Comparison of ENCODE assay signal across 29 cellular contexts in the genomic region with DNA sequence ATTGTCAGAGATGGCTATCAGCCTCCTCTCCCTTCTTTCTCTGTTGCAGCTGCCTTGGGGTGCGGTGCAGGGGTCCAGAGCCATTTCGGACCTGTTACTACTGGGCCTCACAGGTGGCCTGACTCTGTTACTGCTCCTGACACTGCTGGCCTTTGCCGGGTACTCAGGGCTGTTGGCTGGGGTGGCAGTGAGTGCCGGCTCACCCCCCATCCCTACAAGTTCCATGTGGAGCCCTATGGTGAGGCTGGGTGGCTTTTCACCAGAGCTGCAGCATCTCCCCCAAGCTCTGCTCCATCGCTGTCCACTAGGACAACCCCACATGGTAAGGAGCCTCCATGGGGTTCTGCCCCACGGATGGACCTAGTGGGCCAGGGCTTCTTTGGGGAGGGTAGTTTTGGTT. TPM values are rescaled to one million over a fixed set of nuclear protein-coding genes. Genes with fewer than 3 reads are reported as not detected.
"Had no signal": no experiment of that assay in that cellular context is flagged by ENCODE, and none has a peak within 500 bp of the region (broad histone marks: within the 10 kb centered on the region; RNA-seq: fewer than 3 reads in every experiment).

No MANE protein-coding gene starts in this region.

- DNase-seq: activated B cell treated with CpG ODN at 0.5 μM for 24 hours; activated CD4-positive, alpha-beta memory T cell treated with anti-CD3 and anti-CD28 coated beads for 36 hours; activated CD4-positive, alpha-beta T cell treated with anti-CD3 and anti-CD28 coated beads for 48 hours; activated CD8-positive, alpha-beta memory T cell treated with anti-CD3 and anti-CD28 coated beads, Interleukin-2, amount 50 U/mL, for 48 hours; activated gamma-delta T cell; activated naive CD4-positive, alpha-beta T cell; activated naive CD4-positive, alpha-beta T cell treated with anti-CD3 and anti-CD28 coated beads, Interleukin-2, amount 10 ng/mL, durations not matched to agents 7 days and 5 days; activated naive CD8-positive, alpha-beta T cell treated with anti-CD3 and anti-CD28 coated beads, Interleukin-2, amount 10 ng/mL, durations not matched to agents 7 days and 5 days; activated T-cell treated with anti-CD3 and anti-CD28 coated beads for 4 hours; activated T-cell treated with anti-CD3 and anti-CD28 coated beads, Interleukin-2, amount 50 U/mL, for 24 hours; activated T-cell treated with anti-CD3 and anti-CD28 coated beads, Interleukin-2, amount 50 U/mL, for 72 hours; effector CD8-positive, alpha-beta T cell; esophagus squamous epithelium; foreskin melanocyte; T-helper 1 cell; T-helper 17 cell; T1000; WERI-Rb-1 had no signal

- ATAC-seq: activated CD4-positive, CD25-positive, alpha-beta regulatory T cell treated with anti-CD3 and anti-CD28 coated beads, Interleukin-2, amount 50 U/mL, for 24 hours; activated naive CD4-positive, alpha-beta T cell treated with anti-CD3 and anti-CD28 coated beads, Interleukin-2, amount 50 U/mL, for 72 hours; activated T-cell treated with anti-CD3 and anti-CD28 coated beads, Interleukin-2, amount 50 U/mL, for 72 hours; gastroesophageal sphincter; T-helper 17 cell had no signal

- H3K4me1 ChIP-seq: breast epithelium had no signal

- H3K9me3 ChIP-seq: breast epithelium, gastroesophageal sphincter had no signal

- H3K27ac ChIP-seq: cardiac muscle cell, epithelial cell of prostate, esophagus squamous epithelium, WERI-Rb-1 had no signal

- H3K4me3 Mint-ChIP-seq: activated B cell treated with CpG ODN at 0.5 μM for 24 hours; activated CD4-positive, alpha-beta memory T cell treated with anti-CD3 and anti-CD28 coated beads for 36 hours; activated naive CD4-positive, alpha-beta T cell treated with anti-CD3 and anti-CD28 coated beads, Interleukin-2, amount 10 ng/mL, durations not matched to agents 7 days and 5 days; activated naive CD8-positive, alpha-beta T cell treated with anti-CD3 and anti-CD28 coated beads, Interleukin-2, amount 10 ng/mL, durations not matched to agents 7 days and 5 days; activated T-cell treated with anti-CD3 and anti-CD28 coated beads, Interleukin-2, amount 50 U/mL, for 24 hours; activated T-cell treated with anti-CD3 and anti-CD28 coated beads, Interleukin-2, amount 50 U/mL, for 72 hours; brain; T-helper 17 cell; T-helper 2 cell treated with Interferon-gamma antibody and Interleukin-4, amounts not matched to agents 5 μg/mL and 100 μg/mL, for 36 hours had no signal

- H3K36me3 ChIP-seq: ascending aorta, breast epithelium, cardiac muscle cell, esophagus squamous epithelium, gastroesophageal sphincter, WERI-Rb-1 had no signal

- H3K36me3 Mint-ChIP-seq: activated naive CD4-positive, alpha-beta T cell treated with anti-CD3 and anti-CD28 coated beads, Interleukin-2, amount 10 ng/mL, durations not matched to agents 7 days and 5 days; activated naive CD8-positive, alpha-beta T cell treated with anti-CD3 and anti-CD28 coated beads, Interleukin-2, amount 10 ng/mL, durations not matched to agents 7 days and 5 days; brain had no signal

- H3K4me1 Mint-ChIP-seq: activated B cell treated with CpG ODN at 0.5 μM for 24 hours; activated naive CD4-positive, alpha-beta T cell treated with anti-CD3 and anti-CD28 coated beads, Interleukin-2, amount 10 ng/mL, durations not matched to agents 7 days and 5 days; activated naive CD8-positive, alpha-beta T cell treated with anti-CD3 and anti-CD28 coated beads, Interleukin-2, amount 10 ng/mL, durations not matched to agents 7 days and 5 days; brain; T-helper 17 cell had no signal

- H3K27me3 ChIP-seq: ascending aorta, breast epithelium, cardiac muscle cell had no signal

- H3K27me3 Mint-ChIP-seq: activated naive CD4-positive, alpha-beta T cell treated with anti-CD3 and anti-CD28 coated beads, Interleukin-2, amount 10 ng/mL, durations not matched to agents 7 days and 5 days; activated naive CD8-positive, alpha-beta T cell treated with anti-CD3 and anti-CD28 coated beads, Interleukin-2, amount 10 ng/mL, durations not matched to agents 7 days and 5 days; brain had no signal

- H3K9me3 Mint-ChIP-seq: activated B cell treated with CpG ODN at 0.5 μM for 24 hours; activated T-cell treated with anti-CD3 and anti-CD28 coated beads, Interleukin-2, amount 50 U/mL, for 24 hours had no signal

- H3K27ac Mint-ChIP-seq: activated B cell treated with CpG ODN at 0.5 μM for 24 hours; activated CD4-positive, alpha-beta memory T cell treated with anti-CD3 and anti-CD28 coated beads for 36 hours; activated naive CD4-positive, alpha-beta T cell treated with anti-CD3 and anti-CD28 coated beads, Interleukin-2, amount 10 ng/mL, durations not matched to agents 7 days and 5 days; activated naive CD4-positive, alpha-beta T cell treated with anti-CD3 and anti-CD28 coated beads, Interleukin-2, amount 50 U/mL, for 72 hours; activated naive CD8-positive, alpha-beta T cell treated with anti-CD3 and anti-CD28 coated beads, Interleukin-2, amount 10 ng/mL, durations not matched to agents 7 days and 5 days; activated T-cell treated with anti-CD3 and anti-CD28 coated beads, Interleukin-2, amount 50 U/mL, for 24 hours; activated T-cell treated with anti-CD3 and anti-CD28 coated beads, Interleukin-2, amount 50 U/mL, for 72 hours; brain; T-helper 17 cell; T-helper 2 cell treated with Interferon-gamma antibody and Interleukin-4, amounts not matched to agents 5 μg/mL and 100 μg/mL, for 36 hours had no signal

- H3K4me3 ChIP-seq: ascending aorta, breast epithelium, cardiac muscle cell, esophagus squamous epithelium, gastroesophageal sphincter had no signal

RNA-seq across cellular contexts. Expression of a gene that starts 13.7 kb away (rescaled TPM):
- total RNA-seq: cardiac muscle cell, chondrocyte, endothelial cell of umbilical vein had no signal
- polyA plus RNA-seq: cardiac muscle cell, endothelial cell of umbilical vein had no signal
